Comparison of ENCODE assay signal across 1 cellular context in genomic region chr4:153464068-153464467, GRCh38.
A peak's percentile ranks its signal among the peaks of the same experiment; 100 is the strongest.
TF ChIP-seq lines count a peak whose summit lies in the region.

No MANE protein-coding gene starts in this region.

TF ChIP-seq in K562, 482 proteins besides CTCF, POLR2A, EP300 and RAD21 (continued from another document and continues in another):
- TF ChIP-seq ZHX1 (conservative IDR thresholded peaks at IDR 0.05; ENCODE audit: low read length): no peak
- TF ChIP-seq HINFP (tag; conservative IDR thresholded peaks at IDR 0.05; ENCODE audit: low read depth): no peak
- no peak for TF ChIP-seq NR1H2 (CRISPR knock-in tag; IDR thresholded peaks at IDR 0.05)
- no peak for TF ChIP-seq ILK (tag; IDR thresholded peaks at IDR 0.05; ENCODE audit: borderline replicate concordance, low read depth)
- no peak for TF ChIP-seq NFXL1 (CRISPR knock-in tag; IDR thresholded peaks at IDR 0.05)
- TF ChIP-seq RBM17 (IDR thresholded peaks at IDR 0.05; ENCODE audit: borderline replicate concordance, low read depth, low read length): no peak
- TF ChIP-seq ZNF436 (CRISPR knock-in tag; IDR thresholded peaks at IDR 0.05): no peak
- TF ChIP-seq COPS2 (conservative IDR thresholded peaks at IDR 0.05): no peak
- no peak for TF ChIP-seq CHD4 (IDR thresholded peaks at IDR 0.05; ENCODE audit: insufficient read depth, insufficient replicate concordance, low read depth, low read length, poor library complexity, severe bottlenecking)
- peak; percentile 67; the same call in 1 of the 2 replicates for TF ChIP-seq BCOR (IDR thresholded peaks at IDR 0.05)
- no peak for TF ChIP-seq RBBP5 (IDR thresholded peaks at IDR 0.05; ENCODE audit: borderline replicate concordance, insufficient read depth, low read length, poor library complexity, severe bottlenecking)
- peak; percentile 92 for TF ChIP-seq ZNF592 (IDR thresholded peaks at IDR 0.05)
- TF ChIP-seq PHF8 (IDR thresholded peaks at IDR 0.05; ENCODE audit: borderline replicate concordance, low read length): no peak
- peak in 1 of 2 experiments; percentile 70 for TF ChIP-seq NCOA2 (IDR thresholded peaks at IDR 0.05; ENCODE audit: partially characterized antibody in 2 of 2)
- TF ChIP-seq, protein P1, sequence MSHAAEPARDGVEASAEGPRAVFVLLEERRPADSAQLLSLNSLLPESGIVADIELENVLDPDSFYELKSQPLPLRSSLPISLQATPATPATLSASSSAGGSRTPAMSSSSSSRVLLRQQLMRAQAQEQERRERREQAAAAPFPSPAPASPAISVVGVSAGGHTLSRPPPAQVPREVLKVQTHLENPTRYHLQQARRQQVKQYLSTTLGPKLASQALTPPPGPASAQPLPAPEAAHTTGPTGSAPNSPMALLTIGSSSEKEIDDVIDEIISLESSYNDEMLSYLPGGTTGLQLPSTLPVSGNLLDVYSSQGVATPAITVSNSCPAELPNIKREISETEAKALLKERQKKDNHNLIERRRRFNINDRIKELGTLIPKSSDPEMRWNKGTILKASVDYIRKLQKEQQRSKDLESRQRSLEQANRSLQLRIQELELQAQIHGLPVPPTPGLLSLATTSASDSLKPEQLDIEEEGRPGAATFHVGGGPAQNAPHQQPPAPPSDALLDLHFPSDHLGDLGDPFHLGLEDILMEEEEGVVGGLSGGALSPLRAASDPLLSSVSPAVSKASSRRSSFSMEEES (CRISPR knock-in tag; IDR thresholded peaks at IDR 0.05): no peak
- TF ChIP-seq, protein P2, sequence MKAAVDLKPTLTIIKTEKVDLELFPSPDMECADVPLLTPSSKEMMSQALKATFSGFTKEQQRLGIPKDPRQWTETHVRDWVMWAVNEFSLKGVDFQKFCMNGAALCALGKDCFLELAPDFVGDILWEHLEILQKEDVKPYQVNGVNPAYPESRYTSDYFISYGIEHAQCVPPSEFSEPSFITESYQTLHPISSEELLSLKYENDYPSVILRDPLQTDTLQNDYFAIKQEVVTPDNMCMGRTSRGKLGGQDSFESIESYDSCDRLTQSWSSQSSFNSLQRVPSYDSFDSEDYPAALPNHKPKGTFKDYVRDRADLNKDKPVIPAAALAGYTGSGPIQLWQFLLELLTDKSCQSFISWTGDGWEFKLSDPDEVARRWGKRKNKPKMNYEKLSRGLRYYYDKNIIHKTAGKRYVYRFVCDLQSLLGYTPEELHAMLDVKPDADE (conservative IDR thresholded peaks at IDR 0.05; ENCODE audit: control insufficient read depth, low read depth, low read length): no peak
- no peak for TF ChIP-seq KAT8 (IDR thresholded peaks at IDR 0.05; ENCODE audit: low read depth)
- no peak for TF ChIP-seq FOXA3 (CRISPR knock-in tag; conservative IDR thresholded peaks at IDR 0.05 in 1 of 2, IDR thresholded peaks at IDR 0.05 in 1 of 2)
- TF ChIP-seq KLF6 (CRISPR knock-in tag; IDR thresholded peaks at IDR 0.05; ENCODE audit: borderline replicate concordance): no peak; the same call in 1 of the 2 replicates
- no peak for TF ChIP-seq CBFB (CRISPR knock-in tag; IDR thresholded peaks at IDR 0.05)
- TF ChIP-seq, protein P3, sequence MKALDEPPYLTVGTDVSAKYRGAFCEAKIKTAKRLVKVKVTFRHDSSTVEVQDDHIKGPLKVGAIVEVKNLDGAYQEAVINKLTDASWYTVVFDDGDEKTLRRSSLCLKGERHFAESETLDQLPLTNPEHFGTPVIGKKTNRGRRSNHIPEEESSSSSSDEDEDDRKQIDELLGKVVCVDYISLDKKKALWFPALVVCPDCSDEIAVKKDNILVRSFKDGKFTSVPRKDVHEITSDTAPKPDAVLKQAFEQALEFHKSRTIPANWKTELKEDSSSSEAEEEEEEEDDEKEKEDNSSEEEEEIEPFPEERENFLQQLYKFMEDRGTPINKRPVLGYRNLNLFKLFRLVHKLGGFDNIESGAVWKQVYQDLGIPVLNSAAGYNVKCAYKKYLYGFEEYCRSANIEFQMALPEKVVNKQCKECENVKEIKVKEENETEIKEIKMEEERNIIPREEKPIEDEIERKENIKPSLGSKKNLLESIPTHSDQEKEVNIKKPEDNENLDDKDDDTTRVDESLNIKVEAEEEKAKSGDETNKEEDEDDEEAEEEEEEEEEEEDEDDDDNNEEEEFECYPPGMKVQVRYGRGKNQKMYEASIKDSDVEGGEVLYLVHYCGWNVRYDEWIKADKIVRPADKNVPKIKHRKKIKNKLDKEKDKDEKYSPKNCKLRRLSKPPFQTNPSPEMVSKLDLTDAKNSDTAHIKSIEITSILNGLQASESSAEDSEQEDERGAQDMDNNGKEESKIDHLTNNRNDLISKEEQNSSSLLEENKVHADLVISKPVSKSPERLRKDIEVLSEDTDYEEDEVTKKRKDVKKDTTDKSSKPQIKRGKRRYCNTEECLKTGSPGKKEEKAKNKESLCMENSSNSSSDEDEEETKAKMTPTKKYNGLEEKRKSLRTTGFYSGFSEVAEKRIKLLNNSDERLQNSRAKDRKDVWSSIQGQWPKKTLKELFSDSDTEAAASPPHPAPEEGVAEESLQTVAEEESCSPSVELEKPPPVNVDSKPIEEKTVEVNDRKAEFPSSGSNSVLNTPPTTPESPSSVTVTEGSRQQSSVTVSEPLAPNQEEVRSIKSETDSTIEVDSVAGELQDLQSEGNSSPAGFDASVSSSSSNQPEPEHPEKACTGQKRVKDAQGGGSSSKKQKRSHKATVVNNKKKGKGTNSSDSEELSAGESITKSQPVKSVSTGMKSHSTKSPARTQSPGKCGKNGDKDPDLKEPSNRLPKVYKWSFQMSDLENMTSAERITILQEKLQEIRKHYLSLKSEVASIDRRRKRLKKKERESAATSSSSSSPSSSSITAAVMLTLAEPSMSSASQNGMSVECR (CRISPR knock-in tag; IDR thresholded peaks at IDR 0.05): no peak
- TF ChIP-seq ZNF655 (CRISPR knock-in tag; IDR thresholded peaks at IDR 0.05): no peak
- TF ChIP-seq BRF2 (IDR thresholded peaks at IDR 0.05; ENCODE audit: borderline replicate concordance, insufficient read depth, insufficient read length): no peak
- no peak for TF ChIP-seq TRIM28 (IDR thresholded peaks at IDR 0.05)
- TF ChIP-seq GATAD2A (IDR thresholded peaks at IDR 0.05): peak; percentile 65; the same call in 1 of the 2 replicates
- TF ChIP-seq MTA3 (IDR thresholded peaks at IDR 0.05; ENCODE audit: borderline replicate concordance): no peak
- no peak for TF ChIP-seq ZNF717 (CRISPR knock-in tag; IDR thresholded peaks at IDR 0.05)
- TF ChIP-seq PHB2 (IDR thresholded peaks at IDR 0.05; ENCODE audit: low read depth): peak; percentile 53; the same call in 1 of the 2 replicates
- TF ChIP-seq SOX6 (IDR thresholded peaks at IDR 0.05): peak; percentile 78
- TF ChIP-seq, protein P4, sequence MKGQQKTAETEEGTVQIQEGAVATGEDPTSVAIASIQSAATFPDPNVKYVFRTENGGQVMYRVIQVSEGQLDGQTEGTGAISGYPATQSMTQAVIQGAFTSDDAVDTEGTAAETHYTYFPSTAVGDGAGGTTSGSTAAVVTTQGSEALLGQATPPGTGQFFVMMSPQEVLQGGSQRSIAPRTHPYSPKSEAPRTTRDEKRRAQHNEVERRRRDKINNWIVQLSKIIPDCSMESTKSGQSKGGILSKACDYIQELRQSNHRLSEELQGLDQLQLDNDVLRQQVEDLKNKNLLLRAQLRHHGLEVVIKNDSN (CRISPR knock-in tag; IDR thresholded peaks at IDR 0.05): no peak
- peak; percentile 86 to 88 for TF ChIP-seq FOXK2 (conservative IDR thresholded peaks at IDR 0.05 in 1 of 2, IDR thresholded peaks at IDR 0.05 in 1 of 2; ENCODE audit: low read depth in 2 of 2)
- no peak for TF ChIP-seq PTRF (tag; IDR thresholded peaks at IDR 0.05)
- no peak for TF ChIP-seq KHSRP (IDR thresholded peaks at IDR 0.05)
- TF ChIP-seq ZFP30 (CRISPR knock-in tag; IDR thresholded peaks at IDR 0.05; ENCODE audit: borderline replicate concordance): no peak
- no peak for TF ChIP-seq TARDBP (IDR thresholded peaks at IDR 0.05)
- no peak for TF ChIP-seq ZNF239 (CRISPR knock-in tag; IDR thresholded peaks at IDR 0.05)
- TF ChIP-seq SAP30 (IDR thresholded peaks at IDR 0.05; ENCODE audit: borderline replicate concordance, insufficient read depth, low read depth, low read length, poor library complexity, severe bottlenecking): no peak
- TF ChIP-seq SMAD2 (IDR thresholded peaks at IDR 0.05; ENCODE audit: low read depth, low read length): no peak
- no peak for TF ChIP-seq TEAD1 (CRISPR knock-in tag; IDR thresholded peaks at IDR 0.05)
- TF ChIP-seq FUS (optimal IDR thresholded peaks at IDR 0.05; ENCODE audit: low read depth, low read length): no peak
- no peak for TF ChIP-seq ASH1L (IDR thresholded peaks at IDR 0.05; ENCODE audit: borderline replicate concordance, low read depth, partially characterized antibody)
- TF ChIP-seq CREB1 (IDR thresholded peaks at IDR 0.05): peak; percentile 37; the same call in 1 of the 2 replicates
- no peak for TF ChIP-seq CREB1 (CRISPR knock-in tag; IDR thresholded peaks at IDR 0.05)
- no peak for TF ChIP-seq HIVEP1 (CRISPR knock-in tag; IDR thresholded peaks at IDR 0.05)
- peak; percentile 91 for TF ChIP-seq NCOR1 (IDR thresholded peaks at IDR 0.05)
- no peak for TF ChIP-seq SREBF2 (CRISPR knock-in tag; IDR thresholded peaks at IDR 0.05)
